ENCODE assay signal across 9 cellular contexts in the genomic region with DNA sequence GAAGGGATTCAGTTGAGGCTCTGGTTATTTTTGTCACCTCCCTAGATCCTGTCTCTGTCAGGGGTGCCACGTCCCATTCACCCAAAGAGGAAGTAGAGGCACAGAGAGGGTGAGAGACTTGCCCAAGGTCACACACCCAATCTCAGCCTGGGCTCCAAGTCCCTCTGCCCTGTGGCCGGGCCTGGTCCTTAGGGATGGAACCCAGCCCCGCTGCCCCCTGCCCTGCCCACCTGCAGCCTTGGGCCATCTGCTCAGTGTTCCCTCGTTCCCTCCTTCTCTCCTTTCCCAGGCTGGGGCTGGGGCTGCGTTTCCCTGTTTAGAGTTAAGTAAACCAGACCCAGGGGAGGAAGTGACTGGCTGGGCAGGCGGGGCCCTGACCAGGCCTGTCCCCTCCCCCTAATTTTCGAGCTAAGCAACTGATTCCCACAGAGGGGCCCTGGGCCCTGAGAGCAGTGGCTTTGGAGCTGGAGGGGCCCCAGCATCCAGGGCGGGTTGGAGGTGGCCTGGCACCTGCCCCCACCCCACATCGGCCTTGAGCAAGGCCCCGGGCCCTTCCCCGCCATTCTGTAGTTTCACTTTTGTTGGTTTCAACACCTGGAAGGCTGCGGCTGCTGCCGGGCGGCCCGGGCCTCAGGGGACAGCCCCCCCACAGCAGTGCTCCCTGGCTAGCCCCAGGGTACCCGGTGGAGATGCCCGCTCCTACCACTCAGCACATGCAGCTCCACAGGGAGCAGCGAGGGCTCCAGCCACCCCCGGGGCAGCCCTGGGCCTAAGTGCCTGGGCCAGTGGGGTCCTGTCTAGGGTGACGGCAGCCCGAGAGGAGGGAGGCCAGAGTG. TPM values are rescaled to one million over a fixed set of nuclear protein-coding genes. Genes with fewer than 3 reads are reported as not detected.
DNase-seq lines count a peak whose midpoint lies in the region; ATAC-seq, FAIRE-seq and TF ChIP-seq lines count a peak whose summit lies in the region.
"Had no signal": no experiment of that assay in that cellular context is flagged by ENCODE, and none has a peak within 500 bp of the region (broad histone marks: within the 10 kb centered on the region; RNA-seq: fewer than 3 reads in every experiment).

No MANE protein-coding gene starts in this region.

- H3K9me3 ChIP-seq in esophagus muscularis mucosa: no peaks in the 10 kb centered on the region
- H3K9me3 ChIP-seq in aorta (ENCODE audit: control insufficient read depth, low read length): no peaks in the 10 kb centered on the region

- TF ChIP-seq CTCF in esophagus muscularis mucosa (IDR thresholded peaks at IDR 0.05): no peak
- no peak for TF ChIP-seq CTCF in natural killer cell (IDR thresholded peaks at IDR 0.05)

- no peaks in the 10 kb centered on the region for H3K27me3 Mint-ChIP-seq in natural killer cell (ENCODE audit: low read depth in 2 of 2)

- H3K27ac ChIP-seq in esophagus muscularis mucosa (replicated peaks in 1 of 4): peak overlapping the region; percentile 87 to 92 (median 88)
- H3K27ac ChIP-seq in aorta (ENCODE audit: low read depth in 1 of 2, low read length in 2 of 2): peak overlapping the region; percentile 54 to 79

- H3K4me3 ChIP-seq in esophagus muscularis mucosa (peak overlapping the region; percentile 70 to 88 (median 76)), aorta (ENCODE audit: low read length in 2 of 2) (peak overlapping the region; percentile 32)

- WGBS in esophagus muscularis mucosa: 17% methylated on average over 14 of the region's 21 CpGs
- 2% methylated on average over 20 to 21 of the region's 21 CpGs for WGBS in aorta, 2 donors

- FAIRE-seq in H54 (lab: Jason Lieb, UNC): no peak

- DNase-seq in ELR (ENCODE audit: low read depth): peak; percentile 82
- peak; percentile 64 for DNase-seq in H54 (ENCODE audit: insufficient read length, low spot score)
- peak; percentile 73 for DNase-seq in NCI-H69 (lab: John Stamatoyannopoulos, UW)
- peak; percentile 41 for DNase-seq in activated CD8-positive, alpha-beta memory T cell treated with anti-CD3 and anti-CD28 coated beads, Interleukin-2, amount 50 U/mL, for 4 hours
- DNase-seq in esophagus muscularis mucosa (ENCODE audit: extremely low spot score): peak; percentile 94
- peak; percentile 52 for DNase-seq in natural killer cell
- DNase-seq in aorta: peak; percentile 83 to 88
- DNase-seq in COLO829 (ENCODE audit: low spot score): no peak

- TF ChIP-seq POLR2A in H54 (IDR thresholded peaks at IDR 0.05; ENCODE audit: low read depth, low read length) (peak; percentile 47), esophagus muscularis mucosa (IDR thresholded peaks at IDR 0.05; ENCODE audit: low read depth) (no peak)

- no peak for TF ChIP-seq EP300 in esophagus muscularis mucosa (IDR thresholded peaks at IDR 0.05)

- H3K9me3 Mint-ChIP-seq in natural killer cell: no peaks in the 10 kb centered on the region

- intact Hi-C loops in esophagus muscularis mucosa (cut with DNase I) (no loop called here), natural killer cell (cut with micrococcal nuclease) (loop anchor here (1.0 kb wide), 1 partner anchor 10 kb away; a partner anchor contains a TSS), aorta (cut with DNase I) (no loop called here)

- H3K36me3 ChIP-seq in esophagus muscularis mucosa (peaks cover 22 to 54% (median 46%) of the 10 kb centered on the region in 4 donors), aorta (ENCODE audit: control insufficient read depth in 1 of 2, insufficient read depth in 2 of 2, low read length in 1 of 2) (peaks cover 0 to 2% of the 10 kb centered on the region in 2 donors)

- H3K36me3 Mint-ChIP-seq in natural killer cell: no peaks in the 10 kb centered on the region

- peaks cover 42 to 84% (median 78%) of the 10 kb centered on the region in 4 donors for H3K4me1 ChIP-seq in esophagus muscularis mucosa
- H3K4me1 ChIP-seq in aorta (ENCODE audit: control insufficient read depth in 1 of 2, insufficient read depth in 2 of 2, low read length in 2 of 2): no peaks in the 10 kb centered on the region

- H3K4me3 Mint-ChIP-seq in natural killer cell: peak overlapping the region; percentile 91

- ATAC-seq in natural killer cell (peak; percentile 54 to 68 (median 63)), aorta (ENCODE audit: low FRiP score) (peak; percentile 50)

- H3K27me3 ChIP-seq in esophagus muscularis mucosa: no peaks in the 10 kb centered on the region
- no peaks in the 10 kb centered on the region for H3K27me3 ChIP-seq in aorta (ENCODE audit: control insufficient read depth in 1 of 2, insufficient read depth in 2 of 2, low read length in 1 of 2)

- H3K4me1 Mint-ChIP-seq in natural killer cell: peaks cover 31 to 46% of the 10 kb centered on the region in 2 donors

- peak overlapping the region; percentile 97 to 99 for H3K27ac Mint-ChIP-seq in natural killer cell

RNA-seq across cellular contexts. Expression of a gene that starts 1.5 kb away (rescaled TPM):
- total RNA-seq in esophagus muscularis mucosa (100 to 1,000 TPM in 1 of 4 donors, 10 to 100 TPM in 3; 61.6 to 124 (median 81.4) TPM), natural killer cell (100 to 1,000 TPM; 438 to 480 (median 465) TPM), aorta (100 to 1,000 TPM; 124 to 173 TPM)
- polyA plus RNA-seq in aorta: 100 to 1,000 TPM in 1 of 2 donors, 10 to 100 TPM in 1; 47.5 to 485 TPM

RNA-seq across cellular contexts. Expression of a gene that starts 9.9 kb away (rescaled TPM):
- total RNA-seq in esophagus muscularis mucosa (100 to 1,000 TPM; 178 to 271 (median 198) TPM), natural killer cell (10 to 100 TPM; 84.5 to 95.2 (median 90.7) TPM), aorta (10 to 100 TPM; 70.1 to 76.7 TPM)
- polyA plus RNA-seq in aorta: 100 to 1,000 TPM in 1 of 2 donors, 10 to 100 TPM in 1; 92.0 to 159 TPM

RNA-seq across cellular contexts. Expression of a gene that starts 30.2 kb away (rescaled TPM):
- total RNA-seq in esophagus muscularis mucosa (10 to 100 TPM; 10.6 to 17.2 (median 12.6) TPM), natural killer cell (1 to 10 TPM; 2.4 to 9.0 (median 4.0) TPM), aorta (10 to 100 TPM; 10.9 to 12.4 TPM)
- 1 to 10 TPM; 9.1 TPM for polyA plus RNA-seq in aorta
- total RNA-seq: activated CD8-positive, alpha-beta memory T cell treated with anti-CD3 and anti-CD28 coated beads for 36 hours had no signal

RNA-seq across cellular contexts. Expression of a gene that starts 36.4 kb away (rescaled TPM):
- total RNA-seq in esophagus muscularis mucosa (10 to 100 TPM; 16.6 to 38.4 (median 31.6) TPM), natural killer cell (10 to 100 TPM; 26.6 to 44.3 (median 39.7) TPM), aorta (10 to 100 TPM; 20.4 to 32.1 TPM)
- polyA plus RNA-seq in aorta: 10 to 100 TPM in 1 of 2 donors, 1 to 10 TPM in 1; 9.1 to 28.9 TPM
